In the genomic region with DNA sequence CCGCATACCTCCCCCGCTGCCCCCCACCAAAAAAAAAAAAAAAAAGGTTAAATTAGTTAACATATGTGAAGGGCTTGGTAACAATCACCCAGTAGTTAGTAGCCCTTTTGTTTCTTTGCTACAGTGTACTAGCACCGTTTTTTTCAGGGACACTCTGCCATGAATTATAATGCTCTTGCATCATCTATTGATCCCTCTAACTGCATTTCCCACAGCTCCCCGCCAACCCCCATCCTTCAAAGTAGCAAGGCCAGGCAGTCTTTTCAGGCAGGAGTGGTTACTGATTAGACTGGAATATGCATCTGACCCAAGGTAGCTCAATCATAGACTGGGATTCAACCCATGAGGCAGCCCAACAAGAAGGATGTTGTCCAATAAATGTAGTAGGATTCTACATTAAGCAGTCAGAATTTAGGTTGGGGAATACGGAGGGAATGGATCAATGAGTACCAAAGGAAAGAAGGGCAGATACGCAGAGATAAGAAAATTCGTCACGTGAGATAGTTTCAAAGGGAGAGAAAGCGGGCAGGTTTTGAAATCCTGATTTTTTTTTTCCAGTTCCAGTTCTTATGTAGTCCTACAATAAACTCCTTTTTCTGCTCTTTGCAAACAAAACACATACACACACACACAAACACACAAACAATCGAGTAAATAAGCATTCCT, we compare ENCODE assay signal across 1 cellular context.
TF ChIP-seq lines count a peak whose summit lies in the region.

No MANE protein-coding gene starts in this region.

TF ChIP-seq in GM23338, 12 proteins besides CTCF, POLR2A, EP300 and RAD21 (continued from another document):
- TF ChIP-seq POLR2AphosphoS5 (IDR thresholded peaks at IDR 0.05; ENCODE audit: low read depth), result no peak
- TF ChIP-seq EZH2 (IDR thresholded peaks at IDR 0.05; ENCODE audit: low read depth, unreplicated experiment), result no peak
- TF ChIP-seq ZNF114 (CRISPR knock-in tag; IDR thresholded peaks at IDR 0.05), result no peak
- TF ChIP-seq, protein P1, sequence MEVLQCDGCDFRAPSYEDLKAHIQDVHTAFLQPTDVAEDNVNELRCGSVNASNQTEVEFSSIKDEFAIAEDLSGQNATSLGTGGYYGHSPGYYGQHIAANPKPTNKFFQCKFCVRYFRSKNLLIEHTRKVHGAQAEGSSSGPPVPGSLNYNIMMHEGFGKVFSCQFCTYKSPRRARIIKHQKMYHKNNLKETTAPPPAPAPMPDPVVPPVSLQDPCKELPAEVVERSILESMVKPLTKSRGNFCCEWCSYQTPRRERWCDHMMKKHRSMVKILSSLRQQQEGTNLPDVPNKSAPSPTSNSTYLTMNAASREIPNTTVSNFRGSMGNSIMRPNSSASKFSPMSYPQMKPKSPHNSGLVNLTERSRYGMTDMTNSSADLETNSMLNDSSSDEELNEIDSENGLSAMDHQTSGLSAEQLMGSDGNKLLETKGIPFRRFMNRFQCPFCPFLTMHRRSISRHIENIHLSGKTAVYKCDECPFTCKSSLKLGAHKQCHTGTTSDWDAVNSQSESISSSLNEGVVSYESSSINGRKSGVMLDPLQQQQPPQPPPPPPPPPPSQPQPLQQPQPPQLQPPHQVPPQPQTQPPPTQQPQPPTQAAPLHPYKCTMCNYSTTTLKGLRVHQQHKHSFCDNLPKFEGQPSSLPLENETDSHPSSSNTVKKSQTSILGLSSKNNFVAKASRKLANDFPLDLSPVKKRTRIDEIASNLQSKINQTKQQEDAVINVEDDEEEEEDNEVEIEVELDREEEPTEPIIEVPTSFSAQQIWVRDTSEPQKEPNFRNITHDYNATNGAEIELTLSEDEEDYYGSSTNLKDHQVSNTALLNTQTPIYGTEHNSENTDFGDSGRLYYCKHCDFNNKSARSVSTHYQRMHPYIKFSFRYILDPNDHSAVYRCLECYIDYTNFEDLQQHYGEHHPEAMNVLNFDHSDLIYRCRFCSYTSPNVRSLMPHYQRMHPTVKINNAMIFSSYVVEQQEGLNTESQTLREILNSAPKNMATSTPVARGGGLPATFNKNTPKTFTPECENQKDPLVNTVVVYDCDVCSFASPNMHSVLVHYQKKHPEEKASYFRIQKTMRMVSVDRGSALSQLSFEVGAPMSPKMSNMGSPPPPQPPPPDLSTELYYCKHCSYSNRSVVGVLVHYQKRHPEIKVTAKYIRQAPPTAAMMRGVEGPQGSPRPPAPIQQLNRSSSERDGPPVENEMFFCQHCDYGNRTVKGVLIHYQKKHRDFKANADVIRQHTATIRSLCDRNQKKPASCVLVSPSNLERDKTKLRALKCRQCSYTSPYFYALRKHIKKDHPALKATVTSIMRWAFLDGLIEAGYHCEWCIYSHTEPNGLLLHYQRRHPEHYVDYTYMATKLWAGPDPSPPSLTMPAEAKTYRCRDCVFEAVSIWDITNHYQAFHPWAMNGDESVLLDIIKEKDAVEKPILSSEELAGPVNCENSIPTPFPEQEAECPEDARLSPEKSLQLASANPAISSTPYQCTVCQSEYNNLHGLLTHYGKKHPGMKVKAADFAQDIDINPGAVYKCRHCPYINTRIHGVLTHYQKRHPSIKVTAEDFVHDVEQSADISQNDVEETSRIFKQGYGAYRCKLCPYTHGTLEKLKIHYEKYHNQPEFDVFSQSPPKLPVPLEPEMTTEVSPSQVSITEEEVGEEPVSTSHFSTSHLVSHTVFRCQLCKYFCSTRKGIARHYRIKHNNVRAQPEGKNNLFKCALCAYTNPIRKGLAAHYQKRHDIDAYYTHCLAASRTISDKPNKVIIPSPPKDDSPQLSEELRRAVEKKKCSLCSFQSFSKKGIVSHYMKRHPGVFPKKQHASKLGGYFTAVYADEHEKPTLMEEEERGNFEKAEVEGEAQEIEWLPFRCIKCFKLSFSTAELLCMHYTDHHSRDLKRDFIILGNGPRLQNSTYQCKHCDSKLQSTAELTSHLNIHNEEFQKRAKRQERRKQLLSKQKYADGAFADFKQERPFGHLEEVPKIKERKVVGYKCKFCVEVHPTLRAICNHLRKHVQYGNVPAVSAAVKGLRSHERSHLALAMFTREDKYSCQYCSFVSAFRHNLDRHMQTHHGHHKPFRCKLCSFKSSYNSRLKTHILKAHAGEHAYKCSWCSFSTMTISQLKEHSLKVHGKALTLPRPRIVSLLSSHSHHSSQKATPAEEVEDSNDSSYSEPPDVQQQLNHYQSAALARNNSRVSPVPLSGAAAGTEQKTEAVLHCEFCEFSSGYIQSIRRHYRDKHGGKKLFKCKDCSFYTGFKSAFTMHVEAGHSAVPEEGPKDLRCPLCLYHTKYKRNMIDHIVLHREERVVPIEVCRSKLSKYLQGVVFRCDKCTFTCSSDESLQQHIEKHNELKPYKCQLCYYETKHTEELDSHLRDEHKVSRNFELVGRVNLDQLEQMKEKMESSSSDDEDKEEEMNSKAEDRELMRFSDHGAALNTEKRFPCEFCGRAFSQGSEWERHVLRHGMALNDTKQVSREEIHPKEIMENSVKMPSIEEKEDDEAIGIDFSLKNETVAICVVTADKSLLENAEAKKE (CRISPR knock-in tag; IDR thresholded peaks at IDR 0.05), result no peak
- no peak for TF ChIP-seq NANOG (IDR thresholded peaks at IDR 0.05; ENCODE audit: borderline replicate concordance)
- no peak for TF ChIP-seq STAT1 (IDR thresholded peaks at IDR 0.05; ENCODE audit: unreplicated experiment)
